Comparison of ENCODE assay signal across 15 cellular contexts in genomic region chr1:14808768-14809167, GRCh38.
DNase-seq lines count a peak whose midpoint lies in the region; ATAC-seq and TF ChIP-seq lines count a peak whose summit lies in the region.
"Had no signal": no experiment of that assay in that cellular context is flagged by ENCODE, and none has a peak within 500 bp of the region (broad histone marks: within the 10 kb centered on the region; RNA-seq: fewer than 3 reads in every experiment).

No MANE protein-coding gene starts in this region.

- peak overlapping the region; percentile 24; the same call in 1 of the 2 replicates for H3K27ac ChIP-seq in MM.1S (ENCODE audit: low read length)

- no peaks in the 10 kb centered on the region for H4K20me1 ChIP-seq in MM.1S (ENCODE audit: insufficient read depth, low read length)

- no peaks in the 10 kb centered on the region for H3K9me3 ChIP-seq in MM.1S (replicated peaks; ENCODE audit: insufficient read depth, low read length)
- H3K9me3 ChIP-seq: BE2C, Caco-2 had no signal

- H3K4me3 ChIP-seq in MM.1S (ENCODE audit: low read length): no peak overlapping the region
- H3K4me3 ChIP-seq: GM23338 had no signal

- peaks cover 24% of the 10 kb centered on the region for H3K36me3 Mint-ChIP-seq in WTC11
- H3K36me3 Mint-ChIP-seq in nephron progenitor cell (ENCODE audit: low read depth): peaks cover 40% of the 10 kb centered on the region
- H3K36me3 Mint-ChIP-seq in glutamatergic neuron (ENCODE audit: unreplicated experiment): peaks cover 8% of the 10 kb centered on the region
- H3K36me3 Mint-ChIP-seq in activated naive CD4-positive, alpha-beta T cell treated with anti-CD3 and anti-CD28 coated beads, Interleukin-2, amount 50 U/mL, for 72 hours: peaks cover 0 to 8% of the 10 kb centered on the region in 2 donors
- H3K36me3 Mint-ChIP-seq: CD4-positive, CD25-positive, alpha-beta regulatory T cell; CD8-positive, alpha-beta memory T cell had no signal

- H3K27me3 Mint-ChIP-seq in WTC11 (ENCODE audit: low read depth) (no peaks in the 10 kb centered on the region; the same call in none of the 2 replicates), nephron progenitor cell (ENCODE audit: low read depth, poor library complexity) (peaks cover 3% of the 10 kb centered on the region), glutamatergic neuron (ENCODE audit: unreplicated experiment) (peaks cover 2% of the 10 kb centered on the region)
- H3K27me3 Mint-ChIP-seq: CD4-positive, CD25-positive, alpha-beta regulatory T cell had no signal

- TF ChIP-seq CTCF in MM.1S (IDR thresholded peaks at IDR 0.05; ENCODE audit: low read length) (no peak), WTC11 (IDR thresholded peaks at IDR 0.05) (no peak), nephron progenitor cell (IDR thresholded peaks at IDR 0.05) (no peak), glutamatergic neuron (IDR thresholded peaks at IDR 0.05; ENCODE audit: partially characterized antibody, unreplicated experiment) (no peak)

- no peak overlapping the region for H3K27ac Mint-ChIP-seq in WTC11
- peak overlapping the region; percentile 29 for H3K27ac Mint-ChIP-seq in nephron progenitor cell
- H3K27ac Mint-ChIP-seq in glutamatergic neuron (ENCODE audit: unreplicated experiment): no peak overlapping the region
- no peak overlapping the region for H3K27ac Mint-ChIP-seq in activated naive CD4-positive, alpha-beta T cell treated with anti-CD3 and anti-CD28 coated beads, Interleukin-2, amount 50 U/mL, for 72 hours
- H3K27ac Mint-ChIP-seq: CD4-positive, CD25-positive, alpha-beta regulatory T cell; GM23338 had no signal

- no peaks in the 10 kb centered on the region for H3K27me3 ChIP-seq in MM.1S (replicated peaks; ENCODE audit: insufficient read depth, low read length)
- H3K27me3 ChIP-seq: BE2C had no signal

- no peaks in the 10 kb centered on the region for H3K4me1 Mint-ChIP-seq in WTC11
- H3K4me1 Mint-ChIP-seq in nephron progenitor cell: peaks cover 13% of the 10 kb centered on the region
- H3K4me1 Mint-ChIP-seq in glutamatergic neuron (ENCODE audit: low read depth, unreplicated experiment): no peaks in the 10 kb centered on the region
- H3K4me1 Mint-ChIP-seq: CD4-positive, CD25-positive, alpha-beta regulatory T cell; GM23338 had no signal

- H3K36me3 ChIP-seq in MM.1S (replicated peaks; ENCODE audit: insufficient read depth, low read length): no peaks in the 10 kb centered on the region
- H3K36me3 ChIP-seq: BE2C had no signal

- peak overlapping the region; percentile 29; the same call in 1 of the 2 replicates for H2AFZ ChIP-seq in MM.1S (ENCODE audit: low read length)
- H2AFZ ChIP-seq: GM23338 had no signal

- POLR2A ChIA-PET in WTC11 (lab: Charles Lee): no interaction called here

- CTCF ChIA-PET in WTC11 (lab: Charles Lee): no interaction called here

- DNase-seq in MM.1S: no peak
- no peak for DNase-seq in WTC11 (ENCODE audit: low spot score)
- DNase-seq in nephron progenitor cell: no peak
- no peak for DNase-seq in glutamatergic neuron
- DNase-seq in activated naive CD4-positive, alpha-beta T cell treated with anti-CD3 and anti-CD28 coated beads, Interleukin-2, amount 50 U/mL, for 72 hours (ENCODE audit: low spot score in 2 of 2): no peak
- DNase-seq: ACHN; BE2C; C1 segment of cervical spinal cord; Caco-2; CD4-positive, CD25-positive, alpha-beta regulatory T cell; CD8-positive, alpha-beta memory T cell; H7 had no signal

- no peaks in the 10 kb centered on the region for H3F3A ChIP-seq in MM.1S (ENCODE audit: insufficient read depth, low read length)

- TF ChIP-seq POLR2A in GM18505 (IDR thresholded peaks at IDR 0.05; ENCODE audit: borderline replicate concordance, extremely low read depth, insufficient read depth, insufficient read length): no peak

- no peak for ATAC-seq in WTC11
- no peak for ATAC-seq in GM18505 (IDR thresholded peaks at IDR 0.05; ENCODE audit: unreplicated experiment)
- no peak for ATAC-seq in activated naive CD4-positive, alpha-beta T cell treated with anti-CD3 and anti-CD28 coated beads, Interleukin-2, amount 50 U/mL, for 72 hours
- ATAC-seq: GM23338, HCT116 had no signal

- peaks cover 6% of the 10 kb centered on the region; the same call in 1 of the 2 replicates for H3K4me1 ChIP-seq in MM.1S (ENCODE audit: low read length)
- H3K4me1 ChIP-seq: BE2C, Caco-2 had no signal

- no peak overlapping the region for H3K9ac ChIP-seq in MM.1S (ENCODE audit: low read length)

- H3K9me3 Mint-ChIP-seq in WTC11 (peaks cover 23% of the 10 kb centered on the region), nephron progenitor cell (peaks cover 47% of the 10 kb centered on the region), glutamatergic neuron (ENCODE audit: unreplicated experiment) (peaks cover 7% of the 10 kb centered on the region)
- peaks cover 8 to 15% of the 10 kb centered on the region in 2 donors for H3K9me3 Mint-ChIP-seq in activated naive CD4-positive, alpha-beta T cell treated with anti-CD3 and anti-CD28 coated beads, Interleukin-2, amount 50 U/mL, for 72 hours

- H3K4me2 ChIP-seq in MM.1S (ENCODE audit: low read depth, low read length): peak overlapping the region; percentile 19; the same call in 1 of the 2 replicates
- H3K4me2 ChIP-seq: GM23338 had no signal

- no peaks in the 10 kb centered on the region for H3K9me2 ChIP-seq in MM.1S (replicated peaks; ENCODE audit: insufficient read depth, low read length)

- H3K4me3 Mint-ChIP-seq in WTC11 (no peak overlapping the region), nephron progenitor cell (no peak overlapping the region), glutamatergic neuron (ENCODE audit: unreplicated experiment) (no peak overlapping the region)
- H3K4me3 Mint-ChIP-seq: CD4-positive, CD25-positive, alpha-beta regulatory T cell; CD8-positive, alpha-beta memory T cell; GM23338 had no signal

- no peaks in the 10 kb centered on the region for H3K79me2 ChIP-seq in MM.1S (ENCODE audit: low read length)

TF ChIP-seq in WTC11, 78 proteins besides CTCF, POLR2A, EP300 and RAD21:
- TF ChIP-seq GTF2I (CRISPR knock-in tag; conservative IDR thresholded peaks at IDR 0.05) (0 out of 2 replicates have a peak, but pooled peaks have one; percentile 46), OVOL2 (CRISPR knock-in tag; IDR thresholded peaks at IDR 0.05; ENCODE audit: borderline replicate concordance) (no peak)
